Comparison of ENCODE assay signal across 14 cellular contexts in genomic region chr9:122090981-122091380, GRCh38. TPM values are rescaled to one million over a fixed set of nuclear protein-coding genes. Genes with fewer than 3 reads are reported as not detected.
DNase-seq lines count a peak whose midpoint lies in the region; ATAC-seq, FAIRE-seq and TF ChIP-seq lines count a peak whose summit lies in the region.
"Had no signal": no experiment of that assay in that cellular context is flagged by ENCODE, and none has a peak within 500 bp of the region (broad histone marks: within the 10 kb centered on the region; RNA-seq: fewer than 3 reads in every experiment).

No MANE protein-coding gene starts in this region.

- intact Hi-C loops in psoas muscle (cut with DNase I), result loop anchor here in 1 of 2 donors (1.0 to 10.0 kb wide), 2 partner anchors 15 to 364 kb away; no protein-coding TSS in a partner anchor
- intact Hi-C loops in kidney (cut with DNase I), result no loop called here
- intact Hi-C loops in uterus (cut with DNase I; ENCODE audit: low total_unique reads), result loop anchor here (5.0 kb wide), 1 partner anchor 1514 kb away; no protein-coding TSS in a partner anchor

- no peak for TF ChIP-seq CTCF in psoas muscle (IDR thresholded peaks at IDR 0.05)
- TF ChIP-seq CTCF in kidney (IDR thresholded peaks at IDR 0.05; ENCODE audit: borderline replicate concordance, extremely low read depth, insufficient read depth), result no peak
- no peak for TF ChIP-seq CTCF in uterus (IDR thresholded peaks at IDR 0.05)
- no peak for TF ChIP-seq CTCF in foreskin fibroblast (IDR thresholded peaks at IDR 0.05; ENCODE audit: low read depth, low read length)

- H3K27ac ChIP-seq in BLaER1 (no peak overlapping the region), cingulate gyrus (ENCODE audit: low read depth, low read length) (peak overlapping the region; percentile 72), psoas muscle (peak overlapping the region; percentile 94), kidney (ENCODE audit: low read depth in 2 of 2, low read length in 2 of 2) (no peak overlapping the region), uterus (no peak overlapping the region)
- H3K27ac ChIP-seq: GM23248 had no signal

- H4K20me1 ChIP-seq in BLaER1, result peaks cover 65% of the 10 kb centered on the region

- H3K4me3 ChIP-seq in BLaER1 (no peak overlapping the region), psoas muscle (peak overlapping the region; percentile 96), kidney (ENCODE audit: low read length in 2 of 2) (no peak overlapping the region), uterus (no peak overlapping the region), foreskin fibroblast (ENCODE audit: low read depth in 1 of 2, low read length in 2 of 2) (no peak overlapping the region)

- TF ChIP-seq POLR2A in GM12891 (IDR thresholded peaks at IDR 0.05; ENCODE audit: low read depth, low read length), result no peak
- no peak for TF ChIP-seq POLR2A in uterus (IDR thresholded peaks at IDR 0.05)

- ATAC-seq in psoas muscle (no peak), GM21786 (IDR thresholded peaks at IDR 0.05; ENCODE audit: unreplicated experiment) (no peak)
- ATAC-seq: activated T-cell treated with anti-CD3 and anti-CD28 coated beads, Interleukin-2, amount 50 U/mL, for 72 hours; esophagus mucosa had no signal

- no peaks in the 10 kb centered on the region for H3K27me3 ChIP-seq in BLaER1
- H3K27me3 ChIP-seq in psoas muscle (ENCODE audit: insufficient read depth in 3 of 3, low read length in 2 of 3), result no peaks in the 10 kb centered on the region
- no peaks in the 10 kb centered on the region for H3K27me3 ChIP-seq in uterus

- 23 to 62% (median 49%) methylated on average over 5 of the region's 5 CpGs for WGBS in psoas muscle, 3 donors

- H3K9ac ChIP-seq in BLaER1, result no peak overlapping the region
- H3K9ac ChIP-seq in kidney (ENCODE audit: low read length in 2 of 2), result no peak overlapping the region

- H3K9me3 ChIP-seq in BLaER1, result no peaks in the 10 kb centered on the region
- H3K9me3 ChIP-seq in psoas muscle, result no peaks in the 10 kb centered on the region
- H3K9me3 ChIP-seq in kidney (ENCODE audit: control insufficient read depth in 1 of 2, low read length in 2 of 2), result no peaks in the 10 kb centered on the region
- no peaks in the 10 kb centered on the region for H3K9me3 ChIP-seq in uterus

- no peak for DNase-seq in GM12891 (ENCODE audit: insufficient read length, low spot score)
- no peak for DNase-seq in psoas muscle
- no peak for DNase-seq in kidney
- DNase-seq in uterus, result no peak
- no peak for DNase-seq in foreskin fibroblast
- DNase-seq: activated T-cell treated with anti-CD3 and anti-CD28 coated beads, Interleukin-2, amount 50 U/mL, for 72 hours; GM23248; NCI-H146; NCI-H446 treated with DMSO at 0.1 percent for 48 hours; posterior cingulate gyrus had no signal

- H3K4me2 ChIP-seq in BLaER1, result peak overlapping the region; percentile 99

- H3K36me3 ChIP-seq in BLaER1, result no peaks in the 10 kb centered on the region
- H3K36me3 ChIP-seq in psoas muscle (ENCODE audit: insufficient read depth in 1 of 2, low read depth in 1 of 2), result peaks cover 0 to 9% of the 10 kb centered on the region in 2 donors
- no peaks in the 10 kb centered on the region for H3K36me3 ChIP-seq in kidney (ENCODE audit: control insufficient read depth in 1 of 2, insufficient read depth in 2 of 2, low read length in 2 of 2)
- H3K36me3 ChIP-seq in uterus, result no peaks in the 10 kb centered on the region

- H3K4me1 ChIP-seq in BLaER1, result peaks cover 24% of the 10 kb centered on the region
- H3K4me1 ChIP-seq in psoas muscle, result peaks cover 59% of the 10 kb centered on the region
- peaks cover 9 to 19% of the 10 kb centered on the region in 2 donors for H3K4me1 ChIP-seq in kidney (ENCODE audit: control insufficient read depth in 1 of 2, insufficient read depth in 1 of 2, low read depth in 1 of 2, low read length in 2 of 2)
- peaks cover 0 to 3% of the 10 kb centered on the region in 2 donors for H3K4me1 ChIP-seq in uterus

- FAIRE-seq in GM12891 (lab: Jason Lieb, UNC) (no peak), kidney (lab: Jason Lieb, UNC) (no peak)

TF ChIP-seq in GM12891, 5 proteins besides CTCF, POLR2A, EP300 and RAD21:
- TF ChIP-seq POLR2AphosphoS5 (IDR thresholded peaks at IDR 0.05; ENCODE audit: low read depth, low read length) (no peak), SPI1 (IDR thresholded peaks at IDR 0.05; ENCODE audit: low read depth, low read length) (no peak), TAF1 (IDR thresholded peaks at IDR 0.05; ENCODE audit: low read depth, low read length) (0 out of 2 replicates have a peak, but pooled peaks have one; percentile 11), POU2F2 (IDR thresholded peaks at IDR 0.05; ENCODE audit: low read depth, low read length) (no peak), PAX5 (IDR thresholded peaks at IDR 0.05; ENCODE audit: insufficient read depth, low read length, severe bottlenecking) (no peak)

RNA-seq across cellular contexts. Expression of gene TTLL11, which starts 2.1 kb away (rescaled TPM):
- polyA plus RNA-seq in GM12891 (2012; ENCODE audit: low read depth, missing spikeins), result 1.3 TPM
- total RNA-seq in psoas muscle (10 to 100 TPM; 16.4 to 56.4 (median 48.4) TPM), kidney (10.0 TPM), uterus (10 to 100 TPM in 2 of 4 donors, 1 to 10 TPM in 2; 7.4 to 14.7 (median 11.0) TPM)
- polyA plus RNA-seq in psoas muscle (10 to 100 TPM; 15.1 to 19.3 (median 16.5) TPM), kidney (ENCODE audit: insufficient read depth, low read depth, low replicate concordance) (2.3 TPM)

Comparison
In these comparisons a context has a peak if more than half of its experiments do, and no peak if none do; other contexts are left out.
1. H3K27ac ChIP-seq: peak in cingulate gyrus (single experiment) and psoas muscle (single experiment); none in BLaER1 (single experiment), kidney (0 of 2) and uterus (0 of 2).